In the genomic region with DNA sequence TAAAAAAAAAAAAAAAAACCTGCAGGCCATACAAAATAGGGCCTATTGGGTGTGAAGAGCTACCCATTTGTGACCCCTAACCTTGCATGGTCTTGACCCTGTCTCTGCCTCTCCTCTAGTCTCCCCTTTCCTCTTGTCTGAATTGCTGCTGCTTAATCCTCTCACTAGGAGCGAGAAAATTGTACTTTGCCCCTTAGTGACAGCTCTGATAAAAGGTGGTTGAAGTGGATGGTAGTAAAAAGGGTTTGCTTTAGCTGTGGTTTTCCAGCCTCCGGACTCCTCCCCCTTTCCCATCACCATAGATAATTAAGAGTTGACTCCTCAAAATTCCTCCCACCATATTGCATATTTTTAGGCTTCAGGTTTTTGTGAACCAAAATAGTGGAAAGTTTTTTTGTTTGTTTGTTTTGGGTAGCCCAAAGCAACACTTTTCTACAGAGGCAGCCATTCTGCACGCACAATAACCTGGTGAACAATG, we compare ENCODE assay signal across 11 cellular contexts. TPM values are rescaled to one million over a fixed set of nuclear protein-coding genes. Genes with fewer than 3 reads are reported as not detected.
DNase-seq lines count a peak whose midpoint lies in the region; ATAC-seq and TF ChIP-seq lines count a peak whose summit lies in the region.
"Had no signal": no experiment of that assay in that cellular context is flagged by ENCODE, and none has a peak within 500 bp of the region (broad histone marks: within the 10 kb centered on the region; RNA-seq: fewer than 3 reads in every experiment).

No MANE protein-coding gene starts in this region.

- TF ChIP-seq POLR2A in esophagus squamous epithelium (IDR thresholded peaks at IDR 0.05), result no peak

- peak overlapping the region; percentile 88 for H3K27ac Mint-ChIP-seq in nephron progenitor cell
- H3K27ac Mint-ChIP-seq: activated naive CD4-positive, alpha-beta T cell treated with anti-CD3 and anti-CD28 coated beads, Interleukin-2, amount 50 U/mL, for 24 hours had no signal

- peak overlapping the region; percentile 60 to 100 (median 88) for H3K27ac ChIP-seq in esophagus squamous epithelium
- H3K27ac ChIP-seq: C4-2B had no signal

- peaks cover 56 to 96% (median 76%) of the 10 kb centered on the region in 3 donors for H3K4me1 ChIP-seq in esophagus squamous epithelium

- no peaks in the 10 kb centered on the region for H3K27me3 ChIP-seq in esophagus squamous epithelium

- H3K9me3 Mint-ChIP-seq in nephron progenitor cell, result no peaks in the 10 kb centered on the region
- H3K9me3 Mint-ChIP-seq: activated naive CD4-positive, alpha-beta T cell treated with anti-CD3 and anti-CD28 coated beads, Interleukin-2, amount 50 U/mL, for 24 hours had no signal

- peaks cover 84% of the 10 kb centered on the region for H3K4me1 Mint-ChIP-seq in nephron progenitor cell

- H3K27me3 Mint-ChIP-seq in nephron progenitor cell (ENCODE audit: low read depth, poor library complexity), result no peaks in the 10 kb centered on the region

- no peaks in the 10 kb centered on the region for H3K9me3 ChIP-seq in esophagus squamous epithelium

- peaks cover 5% of the 10 kb centered on the region for H3K36me3 Mint-ChIP-seq in nephron progenitor cell (ENCODE audit: low read depth)

- ATAC-seq in HG03439 (IDR thresholded peaks at IDR 0.05; ENCODE audit: unreplicated experiment) (no peak), HG02840 (IDR thresholded peaks at IDR 0.05; ENCODE audit: low FRiP score, unreplicated experiment) (no peak)

- peak; percentile 48 for DNase-seq in AG08395 (ENCODE audit: low spot score)
- DNase-seq in NCI-H2227 treated with DMSO at 0.1 percent for 48 hours (lab: John Stamatoyannopoulos, UW), result peak; percentile 92
- no peak for DNase-seq in esophagus squamous epithelium (lab: John Stamatoyannopoulos, UW)
- DNase-seq in nephron progenitor cell, result no peak
- DNase-seq in NCI-H128 (lab: John Stamatoyannopoulos, UW; ENCODE audit: unreplicated experiment), result no peak
- DNase-seq in posterior vena cava (ENCODE audit: low spot score), result no peak
- DNase-seq: T-helper 2 cell had no signal

- no peak overlapping the region for H3K4me3 ChIP-seq in esophagus squamous epithelium

- WGBS in esophagus squamous epithelium, 2 donors, result 57 to 59% methylated on average over 3 of the region's 3 CpGs

- intact Hi-C loops in esophagus squamous epithelium (cut with DNase I) (no loop called here), posterior vena cava (cut with DNase I) (no loop called here)

- H3K36me3 ChIP-seq in esophagus squamous epithelium, result peaks cover 0 to 28% (median 0%) of the 10 kb centered on the region in 3 donors

- peak overlapping the region; percentile 16 for H3K4me3 Mint-ChIP-seq in nephron progenitor cell
- H3K4me3 Mint-ChIP-seq: activated naive CD4-positive, alpha-beta T cell treated with anti-CD3 and anti-CD28 coated beads, Interleukin-2, amount 50 U/mL, for 24 hours had no signal

- TF ChIP-seq CTCF in esophagus squamous epithelium (IDR thresholded peaks at IDR 0.05) (no peak), nephron progenitor cell (IDR thresholded peaks at IDR 0.05) (no peak)

RNA-seq across cellular contexts. Expression of gene ACTN4, which starts 23.5 kb away (rescaled TPM):
- total RNA-seq in esophagus squamous epithelium (100 to 1,000 TPM; 302 to 705 (median 414) TPM), posterior vena cava (100 to 1,000 TPM; 661 to 878 TPM)

RNA-seq across cellular contexts. Expression of gene EIF3K, which starts 52.0 kb away (rescaled TPM):
- total RNA-seq in esophagus squamous epithelium (100 to 1,000 TPM; 437 to 578 (median 516) TPM), posterior vena cava (100 to 1,000 TPM; 170 to 191 TPM)

RNA-seq across cellular contexts. Expression of gene MAP4K1, which starts 53.2 kb away (rescaled TPM):
- total RNA-seq in esophagus squamous epithelium (1 to 10 TPM; 1.5 to 4.2 (median 2.7) TPM), posterior vena cava (1 to 10 TPM; 2.7 to 5.5 TPM)

Comparison
In these comparisons a context has a peak if more than half of its experiments do, and no peak if none do; other contexts are left out.
1. DNase-seq: peak in AG08395 (single experiment) and NCI-H2227 treated with DMSO at 0.1 percent for 48 hours (single experiment); none in esophagus squamous epithelium (single experiment), nephron progenitor cell (single experiment), NCI-H128 (single experiment) and posterior vena cava (single experiment).